ENCODE assay signal across 15 cellular contexts in the genomic region with DNA sequence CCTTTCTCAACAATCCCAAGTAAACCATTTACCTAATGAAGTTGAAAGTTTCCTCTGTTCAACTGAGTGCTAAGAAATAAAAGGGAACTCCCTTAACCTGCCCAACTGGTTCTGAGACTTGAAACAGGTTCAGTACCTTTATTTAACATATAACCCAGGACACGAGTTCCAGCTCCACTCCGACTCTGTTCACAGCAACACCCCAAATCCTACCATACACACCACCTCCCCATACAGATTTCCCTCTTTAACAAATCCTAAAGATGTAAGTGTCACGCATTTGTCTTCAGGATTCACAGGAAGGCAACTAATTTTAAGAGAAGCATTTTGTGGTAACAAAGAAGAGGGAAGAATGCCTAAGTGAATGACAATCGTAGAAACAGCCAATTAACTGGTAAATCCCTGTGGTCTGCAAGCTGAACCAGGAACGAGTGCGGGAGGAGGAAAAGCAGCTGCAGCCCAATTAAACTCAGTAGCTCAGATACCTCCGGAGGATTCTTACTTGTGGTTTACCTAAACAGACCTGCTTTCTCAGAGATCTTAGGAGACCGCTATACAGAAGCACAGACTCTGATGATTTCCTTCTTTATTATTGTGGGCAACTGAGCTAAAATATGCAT.
DNase-seq lines count a peak whose midpoint lies in the region; ATAC-seq, FAIRE-seq and TF ChIP-seq lines count a peak whose summit lies in the region.
"Had no signal": no experiment of that assay in that cellular context is flagged by ENCODE, and none has a peak within 500 bp of the region (broad histone marks: within the 10 kb centered on the region; RNA-seq: fewer than 3 reads in every experiment).

No MANE protein-coding gene starts in this region.

- peaks cover 41% of the 10 kb centered on the region for H3K4me1 Mint-ChIP-seq in GM23338
- H3K4me1 Mint-ChIP-seq: memory B cell had no signal

- no peak for TF ChIP-seq CTCF in GM23338 (conservative IDR thresholded peaks at IDR 0.05; ENCODE audit: low read depth in 2 of 2)
- no peak for TF ChIP-seq CTCF in PC-3 (conservative IDR thresholded peaks at IDR 0.05; ENCODE audit: low read depth, low read length)
- no peak for TF ChIP-seq CTCF in keratinocyte (optimal IDR thresholded peaks at IDR 0.05 in 1 of 3, IDR thresholded peaks at IDR 0.05 in 1 of 3, conservative IDR thresholded peaks at IDR 0.05 in 1 of 3; ENCODE audit: extremely low read depth in 1 of 3, insufficient read depth in 2 of 3, low read length in 3 of 3)
- no peak for TF ChIP-seq CTCF in retinal pigment epithelial cell (conservative IDR thresholded peaks at IDR 0.05; ENCODE audit: low read depth, low read length)

- H3K79me2 ChIP-seq in GM23338 (replicated peaks; ENCODE audit: insufficient read depth), result no peaks in the 10 kb centered on the region
- H3K79me2 ChIP-seq in PC-3 (ENCODE audit: low read length), result no peaks in the 10 kb centered on the region
- H3K79me2 ChIP-seq in keratinocyte (ENCODE audit: control insufficient read depth, insufficient read depth, low read length), result no peaks in the 10 kb centered on the region

- H3K4me2 ChIP-seq in GM23338, result peak overlapping the region; percentile 46
- peak overlapping the region; percentile 71 for H3K4me2 ChIP-seq in PC-3 (ENCODE audit: low read length)
- H3K4me2 ChIP-seq in keratinocyte (ENCODE audit: control insufficient read depth, extremely low read depth, insufficient read depth, low read depth, low read length), result peak overlapping the region; percentile 30

- ATAC-seq in GM23338, result peak; percentile 84
- ATAC-seq in PC-3, result peak; percentile 53; the same call in 1 of the 2 replicates
- ATAC-seq in HG03025 (IDR thresholded peaks at IDR 0.05; ENCODE audit: low FRiP score, unreplicated experiment), result no peak
- ATAC-seq: gastroesophageal sphincter had no signal

- H3K4me1 ChIP-seq in GM23338 (ENCODE audit: insufficient read depth), result peaks cover 35% of the 10 kb centered on the region
- H3K4me1 ChIP-seq in PC-3 (ENCODE audit: insufficient read depth, low read length), result peaks cover 17% of the 10 kb centered on the region
- H3K4me1 ChIP-seq in keratinocyte (ENCODE audit: control insufficient read depth, extremely low read depth, insufficient read depth, low read length), result peaks cover 2% of the 10 kb centered on the region
- H3K4me1 ChIP-seq: gastroesophageal sphincter had no signal

- no TSS peak for BruUV-seq in PC-3 (replicated peaks; lab: Mats Ljungman, UMichigan)

- H3K4me3 ChIP-seq in GM23338 (0 out of 2 replicates have a peak overlapping the region, but pooled peaks have one; percentile 5), PC-3 (ENCODE audit: low read length) (no peak overlapping the region; the same call in 1 of the 2 replicates), keratinocyte (ENCODE audit: control insufficient read depth in 2 of 3, extremely low read depth in 1 of 3, insufficient read depth in 2 of 3, low read depth in 1 of 3, low read length in 3 of 3) (no peak overlapping the region), retinal pigment epithelial cell (ENCODE audit: low read length) (no peak overlapping the region)
- H3K4me3 ChIP-seq: gastroesophageal sphincter, GM23248 had no signal

- H2AFZ ChIP-seq in GM23338, result peak overlapping the region; percentile 0
- peak overlapping the region; percentile 79 for H2AFZ ChIP-seq in PC-3 (ENCODE audit: low read length)
- H2AFZ ChIP-seq in keratinocyte (ENCODE audit: control insufficient read depth, low read length), result peak overlapping the region; percentile 56
- H2AFZ ChIP-seq: GM23248 had no signal

- H3K9me3 Mint-ChIP-seq in GM23338, result no peaks in the 10 kb centered on the region
- H3K9me3 Mint-ChIP-seq: CD4-positive, alpha-beta T cell; memory B cell had no signal

- FAIRE-seq in keratinocyte (lab: Jason Lieb, UNC), result no peak

- no peaks in the 10 kb centered on the region for H3K9me3 ChIP-seq in PC-3 (ENCODE audit: low read length)
- no peaks in the 10 kb centered on the region for H3K9me3 ChIP-seq in keratinocyte (ENCODE audit: control insufficient read depth, low read depth, low read length)
- H3K9me3 ChIP-seq: gastroesophageal sphincter had no signal

- H3F3A ChIP-seq in GM23338 (replicated peaks; ENCODE audit: low read depth), result 0 out of 2 replicates have a peak, but pooled peaks cover 2% of the 10 kb centered on the region
- H3F3A ChIP-seq in PC-3 (ENCODE audit: low read length, unreplicated experiment), result no peaks in the 10 kb centered on the region

- H3K9me1 ChIP-seq in keratinocyte (ENCODE audit: control insufficient read depth, extremely low read depth, insufficient read depth, low read length), result no peaks in the 10 kb centered on the region

- H3K9me2 ChIP-seq in GM23338 (ENCODE audit: insufficient read depth), result no peaks in the 10 kb centered on the region
- H3K9me2 ChIP-seq in PC-3 (replicated peaks; ENCODE audit: low read length), result no peaks in the 10 kb centered on the region

- H3K27ac Mint-ChIP-seq in GM23338, result peak overlapping the region; percentile 67; the same call in 1 of the 2 replicates
- H3K27ac Mint-ChIP-seq: CD4-positive, alpha-beta T cell; memory B cell had no signal

- POLR2A ChIA-PET in PC-3 (lab: Charles Lee; ENCODE audit: unreplicated experiment), result no interaction called here

- peak overlapping the region; percentile 14; the same call in 1 of the 2 replicates for H3K27ac ChIP-seq in GM23338 (ENCODE audit: low read depth)
- no peak overlapping the region for H3K27ac ChIP-seq in PC-3 (ENCODE audit: low read length)
- no peak overlapping the region for H3K27ac ChIP-seq in keratinocyte (ENCODE audit: control insufficient read depth, insufficient read depth, low read length)
- H3K27ac ChIP-seq: gastroesophageal sphincter, GM23248 had no signal

- peak overlapping the region; percentile 5; the same call in 1 of the 3 replicates for H3K4me3 Mint-ChIP-seq in GM23338
- H3K4me3 Mint-ChIP-seq: CD4-positive, alpha-beta T cell; memory B cell had no signal

- H4K20me1 ChIP-seq in GM23338 (replicated peaks; ENCODE audit: insufficient read depth), result no peaks in the 10 kb centered on the region
- H4K20me1 ChIP-seq in PC-3 (ENCODE audit: low read length), result no peaks in the 10 kb centered on the region
- H4K20me1 ChIP-seq in keratinocyte (ENCODE audit: control insufficient read depth, extremely low read depth, insufficient read depth, low read length), result no peaks in the 10 kb centered on the region

- intact Hi-C loops in PC-3 (cut with micrococcal nuclease), result no loop called here

- H3K36me3 ChIP-seq in GM23338 (ENCODE audit: insufficient read depth), result no peaks in the 10 kb centered on the region
- no peaks in the 10 kb centered on the region for H3K36me3 ChIP-seq in PC-3 (ENCODE audit: low read depth, low read length)
- H3K36me3 ChIP-seq in keratinocyte (ENCODE audit: control insufficient read depth in 2 of 2, extremely low read depth in 1 of 2, insufficient read depth in 2 of 2, low read length in 2 of 2), result no peaks in the 10 kb centered on the region
- H3K36me3 ChIP-seq: gastroesophageal sphincter had no signal

- dilution Hi-C loops in keratinocyte (cut with MboI; ENCODE audit: extremely low pct_ligation_motif_present, low sequenced_read_pairs), result no loop called here

- CTCF ChIA-PET in PC-3 (lab: Charles Lee), result no interaction called here

- DNase-seq in GM23338 (ENCODE audit: low spot score) (peak; percentile 76), PC-3 (peak; percentile 71), keratinocyte (ENCODE audit: low read depth, low spot score) (no peak), retinal pigment epithelial cell (ENCODE audit: low read depth) (peak; percentile 1), NCI-H345 (lab: John Stamatoyannopoulos, UW) (no peak), cerebellar nuclear complex (lab: John Stamatoyannopoulos, UW) (no peak), AML-193 (lab: John Stamatoyannopoulos, UW) (no peak)
- DNase-seq: activated CD8-positive, alpha-beta memory T cell treated with anti-CD3 and anti-CD28 coated beads, Interleukin-2, amount 50 U/mL, for 4 hours; CD4-positive, alpha-beta T cell; GM23248; NCI-H1930; RPMI8226 had no signal

- H3K27me3 ChIP-seq in GM23338 (ENCODE audit: insufficient read depth) (no peaks in the 10 kb centered on the region), PC-3 (ENCODE audit: low read length) (peaks cover 8% of the 10 kb centered on the region; the same call in 1 of the 2 replicates), keratinocyte (ENCODE audit: control insufficient read depth, extremely low read depth, insufficient read depth, low read length) (no peaks in the 10 kb centered on the region)
- H3K27me3 ChIP-seq: gastroesophageal sphincter had no signal

- H3K9ac ChIP-seq in PC-3 (ENCODE audit: low read length) (no peak overlapping the region), keratinocyte (ENCODE audit: control insufficient read depth, extremely low read depth, insufficient read depth, low read length) (no peak overlapping the region)
- H3K9ac ChIP-seq: GM23248 had no signal

- H3K36me3 Mint-ChIP-seq in GM23338 (ENCODE audit: low read depth), result no peaks in the 10 kb centered on the region
- H3K36me3 Mint-ChIP-seq: memory B cell had no signal

- no peaks in the 10 kb centered on the region for H3K27me3 Mint-ChIP-seq in GM23338 (ENCODE audit: insufficient read depth, low read depth, poor library complexity)

TF ChIP-seq in GM23338, 12 proteins besides CTCF, POLR2A, EP300 and RAD21 (continues in another document):
- TF ChIP-seq, protein P1, sequence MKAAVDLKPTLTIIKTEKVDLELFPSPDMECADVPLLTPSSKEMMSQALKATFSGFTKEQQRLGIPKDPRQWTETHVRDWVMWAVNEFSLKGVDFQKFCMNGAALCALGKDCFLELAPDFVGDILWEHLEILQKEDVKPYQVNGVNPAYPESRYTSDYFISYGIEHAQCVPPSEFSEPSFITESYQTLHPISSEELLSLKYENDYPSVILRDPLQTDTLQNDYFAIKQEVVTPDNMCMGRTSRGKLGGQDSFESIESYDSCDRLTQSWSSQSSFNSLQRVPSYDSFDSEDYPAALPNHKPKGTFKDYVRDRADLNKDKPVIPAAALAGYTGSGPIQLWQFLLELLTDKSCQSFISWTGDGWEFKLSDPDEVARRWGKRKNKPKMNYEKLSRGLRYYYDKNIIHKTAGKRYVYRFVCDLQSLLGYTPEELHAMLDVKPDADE (IDR thresholded peaks at IDR 0.05), result no peak
- no peak for TF ChIP-seq ZNF114 (CRISPR knock-in tag; IDR thresholded peaks at IDR 0.05)
- TF ChIP-seq NANOG (IDR thresholded peaks at IDR 0.05; ENCODE audit: borderline replicate concordance), result no peak

Comparison
In these comparisons a context has a peak if more than half of its experiments do, and no peak if none do; other contexts are left out.
1. DNase-seq: peak in GM23338 (single experiment), PC-3 (single experiment) and retinal pigment epithelial cell (single experiment); none in keratinocyte (single experiment), NCI-H345 (single experiment), cerebellar nuclear complex (0 of 2) and AML-193 (0 of 2).
2. H2AFZ ChIP-seq: peak in every context shown above with its lines; median percentile 79 in PC-3; 56 in keratinocyte; 0 in GM23338.
3. Peak in every context shown above with its lines, with median percentiles within 50 percentile points of each other: H3K4me2 ChIP-seq.